ENCODE assay signal across 8 cellular contexts in genomic region chrX:65871671-65872311, GRCh38.
DNase-seq lines count a peak whose midpoint lies in the region; ATAC-seq and TF ChIP-seq lines count a peak whose summit lies in the region.

No MANE protein-coding gene starts in this region.

- no peak overlapping the region for H3K4me3 Mint-ChIP-seq in nephron progenitor cell

- no peaks in the 10 kb centered on the region for H3K27me3 Mint-ChIP-seq in nephron progenitor cell (ENCODE audit: low read depth, poor library complexity)

- no peak overlapping the region for H3K27ac Mint-ChIP-seq in nephron progenitor cell

- H3K4me1 Mint-ChIP-seq in nephron progenitor cell: peaks cover 19% of the 10 kb centered on the region

- H3K9me3 Mint-ChIP-seq in nephron progenitor cell: peaks cover 47% of the 10 kb centered on the region

- peak; percentile 89 for ATAC-seq in HG03442 (IDR thresholded peaks at IDR 0.05; ENCODE audit: unreplicated experiment)

- peak; percentile 5 for DNase-seq in stimulated activated CD4-positive, alpha-beta T cell treated with anti-CD3 and anti-CD28 coated beads, Interleukin-15, amount 100 ng/mL, for 24 hours
- no peak for DNase-seq in stimulated activated CD4-positive, alpha-beta T cell treated with anti-CD3 and anti-CD28 coated beads, Interleukin-4, amount 100 ng/mL, for 1 hour
- DNase-seq in UCSD-AML1 (lab: John Stamatoyannopoulos, UW; ENCODE audit: unreplicated experiment) (peak; percentile 29), Kasumi-1 (lab: John Stamatoyannopoulos, UW) (no peak), T1000 (lab: John Stamatoyannopoulos, UW) (no peak), nephron progenitor cell (no peak)
- no peak for DNase-seq in effector CD8-positive, alpha-beta T cell (lab: John Stamatoyannopoulos, UW)

- no peaks in the 10 kb centered on the region for H3K36me3 Mint-ChIP-seq in nephron progenitor cell (ENCODE audit: low read depth)

- TF ChIP-seq CTCF in nephron progenitor cell (IDR thresholded peaks at IDR 0.05): no peak

Comparison
In these comparisons a context has a peak if more than half of its experiments do, and no peak if none do; other contexts are left out.
1. DNase-seq: peak in stimulated activated CD4-positive, alpha-beta T cell treated with anti-CD3 and anti-CD28 coated beads, Interleukin-15, amount 100 ng/mL, for 24 hours (single experiment) and UCSD-AML1 (single experiment); none in stimulated activated CD4-positive, alpha-beta T cell treated with anti-CD3 and anti-CD28 coated beads, Interleukin-4, amount 100 ng/mL, for 1 hour (single experiment), Kasumi-1 (0 of 2), T1000 (single experiment), nephron progenitor cell (single experiment) and effector CD8-positive, alpha-beta T cell (single experiment).